ENCODE assay signal across 27 cellular contexts in the genomic region with DNA sequence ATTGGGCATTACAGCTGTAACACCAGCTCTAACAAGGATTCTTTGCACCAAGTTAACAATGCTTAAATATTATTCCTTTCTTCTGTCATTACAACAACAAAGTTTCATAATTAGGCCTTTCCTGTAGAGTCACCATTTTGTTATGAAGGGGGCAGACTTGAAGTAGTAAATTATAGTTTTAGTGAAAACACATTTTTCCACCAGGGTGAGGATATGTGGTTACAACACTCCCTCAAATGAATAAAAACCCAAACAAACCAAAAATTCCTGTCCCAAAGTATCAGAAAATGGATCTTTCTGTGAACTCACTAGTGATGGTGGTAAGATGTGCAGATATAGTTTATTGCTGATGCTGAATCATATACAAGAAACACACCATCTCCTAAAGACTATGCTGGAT.
DNase-seq lines count a peak whose midpoint lies in the region; ATAC-seq, FAIRE-seq and TF ChIP-seq lines count a peak whose summit lies in the region.
"Had no signal": no experiment of that assay in that cellular context is flagged by ENCODE, and none has a peak within 500 bp of the region (broad histone marks: within the 10 kb centered on the region; RNA-seq: fewer than 3 reads in every experiment).

No MANE protein-coding gene starts in this region.

- H3K27me3 ChIP-seq in astrocyte (ENCODE audit: insufficient read depth, low read length): no peaks in the 10 kb centered on the region
- H3K27me3 ChIP-seq: left lung, MG63, Peyer's patch, sigmoid colon, thyroid gland had no signal

- intact Hi-C loops in left cardiac atrium (cut with DNase I): no loop called here

- H3K4me2 ChIP-seq in astrocyte (ENCODE audit: low read length): no peak overlapping the region

- DNase-seq in AG08395 (ENCODE audit: low spot score): peak; percentile 85
- DNase-seq in GM04504 (ENCODE audit: low read depth): peak; percentile 75
- DNase-seq in astrocyte (ENCODE audit: low read depth): no peak
- DNase-seq in stimulated activated CD4-positive, alpha-beta T cell treated with anti-CD3 and anti-CD28 coated beads, Interleukin-4, amount 100 ng/mL, for 4 hours: no peak
- no peak for DNase-seq in amygdala (lab: John Stamatoyannopoulos, UW)
- DNase-seq in left cardiac atrium: no peak
- DNase-seq: activated CD4-positive, alpha-beta T cell treated with anti-CD3 and anti-CD28 coated beads, Interleukin-2, amount 10 ng/mL, durations not matched to agents 7 days and 5 days; activated CD8-positive, alpha-beta memory T cell treated with anti-CD3 and anti-CD28 coated beads, Interleukin-2, amount 10 ng/mL, durations not matched to agents 7 days and 5 days; activated naive CD4-positive, alpha-beta T cell; activated T-cell treated with anti-CD3 and anti-CD28 coated beads, Interleukin-2, amount 50 U/mL, for 48 hours; effector memory CD4-positive, alpha-beta T cell; left lung; MG63; NCI-H2081 treated with DMSO at 0.1 percent for 48 hours; NCI-H345; Peyer's patch; psoas muscle; SHP77 treated with DMSO at 0.1 percent for 48 hours; sigmoid colon; stimulated activated naive CD8-positive, alpha-beta T cell treated with anti-CD3 and anti-CD28 coated beads, Interleukin-15, Interleukin-2, amounts not matched to agents 100 U/mL and 50 U/mL, for 24 hours; thyroid gland had no signal

- no peak overlapping the region for H2AFZ ChIP-seq in astrocyte (ENCODE audit: low read depth, low read length)

- H3K4me3 Mint-ChIP-seq in astrocyte (ENCODE audit: unreplicated experiment): no peak overlapping the region
- H3K4me3 Mint-ChIP-seq in nephron: no peak overlapping the region
- H3K4me3 Mint-ChIP-seq: activated CD4-positive, alpha-beta T cell treated with anti-CD3 and anti-CD28 coated beads, Interleukin-2, amount 10 ng/mL, durations not matched to agents 7 days and 5 days; activated CD8-positive, alpha-beta memory T cell treated with anti-CD3 and anti-CD28 coated beads, Interleukin-2, amount 10 ng/mL, durations not matched to agents 7 days and 5 days; WTC11 had no signal

- no peaks in the 10 kb centered on the region for H4K20me1 ChIP-seq in astrocyte (ENCODE audit: insufficient read depth, low read length)

- no peaks in the 10 kb centered on the region for H3K79me2 ChIP-seq in astrocyte (ENCODE audit: insufficient read depth, low read length)

- H3K36me3 Mint-ChIP-seq in astrocyte (ENCODE audit: low read depth, unreplicated experiment) (no peaks in the 10 kb centered on the region), nephron (ENCODE audit: low read depth) (peaks cover 4% of the 10 kb centered on the region)
- H3K36me3 Mint-ChIP-seq: activated CD8-positive, alpha-beta memory T cell treated with anti-CD3 and anti-CD28 coated beads, Interleukin-2, amount 10 ng/mL, durations not matched to agents 7 days and 5 days; WTC11 had no signal

- no peak overlapping the region for H3K9ac ChIP-seq in astrocyte (ENCODE audit: low read length)

- H3K4me3 ChIP-seq in astrocyte (ENCODE audit: insufficient read depth, low read depth, low read length): no peak overlapping the region
- H3K4me3 ChIP-seq: K562, left lung, MG63, Peyer's patch, psoas muscle, sigmoid colon, thyroid gland had no signal

- H3K9me3 ChIP-seq in astrocyte (ENCODE audit: insufficient read depth, low read depth, low read length): no peaks in the 10 kb centered on the region
- H3K9me3 ChIP-seq: left lung, MG63, Peyer's patch, psoas muscle, sigmoid colon, thyroid gland had no signal

- H3K9me3 Mint-ChIP-seq in astrocyte (ENCODE audit: unreplicated experiment): peaks cover 2% of the 10 kb centered on the region
- H3K9me3 Mint-ChIP-seq in nephron: no peaks in the 10 kb centered on the region
- H3K9me3 Mint-ChIP-seq: activated CD4-positive, alpha-beta T cell treated with anti-CD3 and anti-CD28 coated beads, Interleukin-2, amount 10 ng/mL, durations not matched to agents 7 days and 5 days; WTC11 had no signal

- peaks cover 7% of the 10 kb centered on the region for H3K4me1 ChIP-seq in astrocyte (ENCODE audit: insufficient read depth, low read length)
- H3K4me1 ChIP-seq: left lung, Peyer's patch, psoas muscle had no signal

- H3K27ac Mint-ChIP-seq in astrocyte (ENCODE audit: unreplicated experiment) (no peak overlapping the region), nephron (peak overlapping the region; percentile 8 to 57 (median 22))
- H3K27ac Mint-ChIP-seq: activated CD4-positive, alpha-beta T cell treated with anti-CD3 and anti-CD28 coated beads, Interleukin-2, amount 10 ng/mL, durations not matched to agents 7 days and 5 days; activated CD8-positive, alpha-beta memory T cell treated with anti-CD3 and anti-CD28 coated beads, Interleukin-2, amount 10 ng/mL, durations not matched to agents 7 days and 5 days; WTC11 had no signal

- no peaks in the 10 kb centered on the region for H3K36me3 ChIP-seq in astrocyte (ENCODE audit: insufficient read depth, low read length)
- H3K36me3 ChIP-seq: left lung, MG63, Peyer's patch, sigmoid colon, thyroid gland had no signal

- ATAC-seq in GM21515 (IDR thresholded peaks at IDR 0.05; ENCODE audit: unreplicated experiment): no peak
- no peak for ATAC-seq in left cardiac atrium
- ATAC-seq: activated CD8-positive, alpha-beta memory T cell treated with anti-CD3 and anti-CD28 coated beads, Interleukin-2, amount 10 ng/mL, durations not matched to agents 7 days and 5 days; K562; left lung; psoas muscle; stimulated activated naive CD8-positive, alpha-beta T cell treated with anti-CD3 and anti-CD28 coated beads, Interleukin-15, Interleukin-2, amounts not matched to agents 100 U/mL and 50 U/mL, for 24 hours; WTC11 had no signal

- peaks cover 23% of the 10 kb centered on the region for H3K4me1 Mint-ChIP-seq in astrocyte (ENCODE audit: low read depth, unreplicated experiment)
- peaks cover 44% of the 10 kb centered on the region for H3K4me1 Mint-ChIP-seq in nephron
- H3K4me1 Mint-ChIP-seq: activated CD4-positive, alpha-beta T cell treated with anti-CD3 and anti-CD28 coated beads, Interleukin-2, amount 10 ng/mL, durations not matched to agents 7 days and 5 days; activated CD8-positive, alpha-beta memory T cell treated with anti-CD3 and anti-CD28 coated beads, Interleukin-2, amount 10 ng/mL, durations not matched to agents 7 days and 5 days had no signal

- peak; percentile 94 for FAIRE-seq in astrocyte (lab: Jason Lieb, UNC)
- FAIRE-seq: colon, D721Med, K562 had no signal

- H3K27me3 Mint-ChIP-seq in astrocyte (ENCODE audit: low read depth, unreplicated experiment) (no peaks in the 10 kb centered on the region), nephron (ENCODE audit: low read depth) (no peaks in the 10 kb centered on the region)

- no peak overlapping the region for H3K27ac ChIP-seq in astrocyte (ENCODE audit: low read depth, low read length)
- H3K27ac ChIP-seq: left lung, Peyer's patch, psoas muscle, sigmoid colon, thyroid gland had no signal

- TF ChIP-seq CTCF in astrocyte (IDR thresholded peaks at IDR 0.05; ENCODE audit: insufficient read depth, low read depth, low read length) (no peak), nephron (IDR thresholded peaks at IDR 0.05; ENCODE audit: unreplicated experiment in 3 of 3) (no peak)

Comparison
In these comparisons a context has a peak if more than half of its experiments do, and no peak if none do; other contexts are left out.
1. DNase-seq: peak in AG08395 (single experiment) and GM04504 (single experiment); none in astrocyte (single experiment), stimulated activated CD4-positive, alpha-beta T cell treated with anti-CD3 and anti-CD28 coated beads, Interleukin-4, amount 100 ng/mL, for 4 hours (0 of 2), amygdala (0 of 56) and left cardiac atrium (single experiment).